15 cellular contexts compared by ENCODE assay signal in genomic region chr4:67531349-67531748, GRCh38. TPM values are rescaled to one million over a fixed set of nuclear protein-coding genes. Genes with fewer than 3 reads are reported as not detected.
"Had no signal": no experiment of that assay in that cellular context is flagged by ENCODE, and none has a peak within 500 bp of the region (broad histone marks: within the 10 kb centered on the region; RNA-seq: fewer than 3 reads in every experiment).

No MANE protein-coding gene starts in this region.

- H3K27me3 Mint-ChIP-seq: activated naive CD4-positive, alpha-beta T cell treated with anti-CD3 and anti-CD28 coated beads, Interleukin-2, amount 10 ng/mL, durations not matched to agents 7 days and 5 days; activated T-cell treated with anti-CD3 and anti-CD28 coated beads, Interleukin-2, amount 50 U/mL, for 24 hours had no signal

- H3K9me3 ChIP-seq: sigmoid colon, stomach, thoracic aorta, upper lobe of right lung had no signal

- H3K4me1 Mint-ChIP-seq: mesothelial cell of epicardium, neural crest cell had no signal

- ATAC-seq: upper lobe of right lung had no signal

- H3K4me1 ChIP-seq: upper lobe of right lung had no signal

- H3K4me3 Mint-ChIP-seq: activated naive CD4-positive, alpha-beta T cell treated with anti-CD3 and anti-CD28 coated beads, Interleukin-2, amount 10 ng/mL, durations not matched to agents 7 days and 5 days; activated T-cell treated with anti-CD3 and anti-CD28 coated beads, Interleukin-2, amount 50 U/mL, for 24 hours; mesothelial cell of epicardium; neural crest cell had no signal

- H3K27ac ChIP-seq: sigmoid colon, stomach, thoracic aorta, upper lobe of right lung had no signal

- H3K4me3 ChIP-seq: lung, sigmoid colon, stomach, thoracic aorta, upper lobe of right lung had no signal

- H3K27ac Mint-ChIP-seq: activated naive CD4-positive, alpha-beta T cell treated with anti-CD3 and anti-CD28 coated beads, Interleukin-2, amount 10 ng/mL, durations not matched to agents 7 days and 5 days; activated T-cell treated with anti-CD3 and anti-CD28 coated beads, Interleukin-2, amount 50 U/mL, for 24 hours; mesothelial cell of epicardium had no signal

- H3K27me3 ChIP-seq: sigmoid colon, stomach, upper lobe of right lung had no signal

- DNase-seq: activated CD4-positive, alpha-beta T cell treated with anti-CD3 and anti-CD28 coated beads, Interleukin-2, amount 50 U/mL, for 48 hours; activated naive CD4-positive, alpha-beta T cell treated with anti-CD3 and anti-CD28 coated beads, Interleukin-2, amount 10 ng/mL, durations not matched to agents 7 days and 5 days; activated T-cell treated with anti-CD3 and anti-CD28 coated beads, Interleukin-2, amount 50 U/mL, for 24 hours; erythroblast; islet precursor cell; sigmoid colon; stimulated activated CD4-positive, alpha-beta T cell treated with anti-CD3 and anti-CD28 coated beads, Interleukin-2, amount 100 ng/mL, for 24 hours; stomach; upper lobe of right lung had no signal

RNA-seq across cellular contexts. Expression of gene STAP1, which starts 27.2 kb away (rescaled TPM):
- total RNA-seq: astrocyte, mesothelial cell of epicardium, neural crest cell, osteocyte, sigmoid colon had no signal
